Comparison of ENCODE assay signal across 10 cellular contexts in the genomic region with DNA sequence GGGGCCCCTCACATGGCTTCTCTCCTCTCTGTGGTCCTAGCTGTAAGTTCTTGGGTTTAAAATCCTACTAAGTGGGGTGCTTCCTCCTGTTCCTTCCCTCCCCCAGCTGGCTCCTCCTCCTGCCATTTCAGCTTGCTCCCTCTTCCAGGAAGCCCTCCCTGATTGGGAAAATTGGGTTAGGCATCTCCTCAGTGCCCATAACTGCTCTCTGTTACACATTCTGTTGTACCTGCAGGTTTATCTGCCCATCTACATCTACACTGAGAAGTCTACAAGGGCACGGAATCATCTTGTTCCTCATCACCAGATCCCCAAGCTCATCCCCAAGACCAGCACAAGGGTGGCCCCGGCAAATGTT. TPM values are rescaled to one million over a fixed set of nuclear protein-coding genes. Genes with fewer than 3 reads are reported as not detected.
DNase-seq lines count a peak whose midpoint lies in the region; ATAC-seq and TF ChIP-seq lines count a peak whose summit lies in the region.
"Had no signal": no experiment of that assay in that cellular context is flagged by ENCODE, and none has a peak within 500 bp of the region (broad histone marks: within the 10 kb centered on the region; RNA-seq: fewer than 3 reads in every experiment).

No MANE protein-coding gene starts in this region.

- WGBS in upper lobe of left lung, 2 donors = 82 to 96% methylated on average over 2 of the region's 2 CpGs

- peak overlapping the region; percentile 85 to 99 (median 93) for H3K4me2 ChIP-seq in BLaER1 treated with 17β-estradiol and CSF1 and Interleukin-3, amounts not matched to agents 10 nM and 100 nM
- peak overlapping the region; percentile 91 for H3K4me2 ChIP-seq in osteoblast (ENCODE audit: insufficient read depth, low read length)

- TF ChIP-seq POLR2A in upper lobe of left lung (IDR thresholded peaks at IDR 0.05) = no peak

- peak overlapping the region in 3 of 10 experiments; percentile 26 to 49 (median 35); a peak in 5 of 20 replicates for H3K4me3 ChIP-seq in BLaER1 treated with 17β-estradiol and CSF1 and Interleukin-3, amounts not matched to agents 10 nM and 100 nM
- H3K4me3 ChIP-seq in GM12875 (ENCODE audit: low read depth, low read length) (peak overlapping the region; percentile 98), osteoblast (ENCODE audit: insufficient read depth, low read length) (peak overlapping the region; percentile 91), upper lobe of left lung (no peak overlapping the region)

- H3K27ac ChIP-seq in BLaER1 treated with 17β-estradiol and CSF1 and Interleukin-3, amounts not matched to agents 10 nM and 100 nM = peak overlapping the region; percentile 5 to 76 (median 65); a peak in 10 of 22 replicates
- H3K27ac ChIP-seq in angular gyrus (ENCODE audit: low read depth, low read length) (peak overlapping the region; percentile 91), osteoblast (ENCODE audit: low read depth, low read length) (peak overlapping the region; percentile 59), upper lobe of left lung (no peak overlapping the region)

- peaks cover 74 to 88% (median 82%) of the 10 kb centered on the region in 10 experiments for H3K4me1 ChIP-seq in BLaER1 treated with 17β-estradiol and CSF1 and Interleukin-3, amounts not matched to agents 10 nM and 100 nM
- H3K4me1 ChIP-seq in osteoblast (ENCODE audit: insufficient read depth, low read length) (peaks cover 65% of the 10 kb centered on the region), upper lobe of left lung (peaks cover 17 to 25% (median 23%) of the 10 kb centered on the region in 4 donors)

- no peak for TF ChIP-seq EP300 in upper lobe of left lung (IDR thresholded peaks at IDR 0.05)

- ATAC-seq in upper lobe of left lung (ENCODE audit: low FRiP score in 2 of 2) (no peak), HG02938 (IDR thresholded peaks at IDR 0.05; ENCODE audit: unreplicated experiment) (no peak)

- peaks cover 15 to 37% (median 31%) of the 10 kb centered on the region in 11 experiments for H3K27me3 ChIP-seq in BLaER1 treated with 17β-estradiol and CSF1 and Interleukin-3, amounts not matched to agents 10 nM and 100 nM
- H3K27me3 ChIP-seq in osteoblast (ENCODE audit: insufficient read depth, low read length) (no peaks in the 10 kb centered on the region), upper lobe of left lung (peaks cover 0 to 14% (median 6%) of the 10 kb centered on the region in 4 donors)

- H4K20me1 ChIP-seq in BLaER1 treated with 17β-estradiol and CSF1 and Interleukin-3, amounts not matched to agents 10 nM and 100 nM = peaks cover 0 to 67% (median 23%) of the 10 kb centered on the region in 11 experiments; a peak in 15 of 22 replicates
- peaks cover 71% of the 10 kb centered on the region for H4K20me1 ChIP-seq in osteoblast (ENCODE audit: insufficient read depth, low read length)

- no peaks in the 10 kb centered on the region for H3K36me3 ChIP-seq in BLaER1 treated with 17β-estradiol and CSF1 and Interleukin-3, amounts not matched to agents 10 nM and 100 nM
- H3K36me3 ChIP-seq in osteoblast (ENCODE audit: insufficient read depth, low read length) (peaks cover 17% of the 10 kb centered on the region), upper lobe of left lung (no peaks in the 10 kb centered on the region)

- H3K79me2 ChIP-seq in osteoblast (ENCODE audit: insufficient read depth, low read length) = peaks cover 99% of the 10 kb centered on the region

- no peak overlapping the region for H2AFZ ChIP-seq in osteoblast (ENCODE audit: low read length)

- TF ChIP-seq CTCF in GM12875 (IDR thresholded peaks at IDR 0.05; ENCODE audit: borderline replicate concordance, insufficient read depth, low read depth, low read length) (no peak), osteoblast (IDR thresholded peaks at IDR 0.05; ENCODE audit: extremely low read depth, low read depth, low read length) (no peak), upper lobe of left lung (IDR thresholded peaks at IDR 0.05) (no peak)

- H3K9me3 ChIP-seq in BLaER1 treated with 17β-estradiol and CSF1 and Interleukin-3, amounts not matched to agents 10 nM and 100 nM (replicated peaks in 1 of 11) = no peaks in the 10 kb centered on the region
- H3K9me3 ChIP-seq in osteoblast (ENCODE audit: low read depth, low read length) = no peaks in the 10 kb centered on the region
- H3K9me3 ChIP-seq in upper lobe of left lung = no peaks in the 10 kb centered on the region

- peak overlapping the region in 6 of 11 experiments; percentile 54 to 74 (median 64); a peak in 9 of 22 replicates for H3K9ac ChIP-seq in BLaER1 treated with 17β-estradiol and CSF1 and Interleukin-3, amounts not matched to agents 10 nM and 100 nM

- no peak for DNase-seq in osteoblast (ENCODE audit: insufficient read length, low spot score, missing footprints)
- DNase-seq in DMS79 treated with DMSO at 0.1 percent for 48 hours (lab: John Stamatoyannopoulos, UW) = no peak
- no peak for DNase-seq in upper lobe of left lung
- DNase-seq: central memory CD4-positive, alpha-beta T cell; NCI-H1417 treated with DMSO at 0.1 percent for 48 hours; NCI-H446 had no signal

RNA-seq across cellular contexts. Expression of gene SEMA7A, which starts 4.0 kb away (rescaled TPM):
- total RNA-seq in osteoblast (30.4 and 36.2 TPM in 2 replicates), upper lobe of left lung (1 to 10 TPM; 1.0 to 9.1 (median 5.3) TPM)

RNA-seq across cellular contexts. Expression of gene UBL7, which starts 31.2 kb away (rescaled TPM):
- 39.8 and 41.3 TPM in 2 replicates for total RNA-seq in osteoblast
- total RNA-seq in upper lobe of left lung = 10 to 100 TPM; 22.0 to 53.1 (median 48.6) TPM

Comparison
In these comparisons a context has a peak if more than half of its experiments do, and no peak if none do; other contexts are left out.
1. H3K27ac ChIP-seq: peak in BLaER1 treated with 17β-estradiol and CSF1 and Interleukin-3, amounts not matched to agents 10 nM and 100 nM (11 of 11), angular gyrus (single experiment) and osteoblast (single experiment); none in upper lobe of left lung (0 of 4).
2. H3K4me3 ChIP-seq: peak in GM12875 (single experiment) and osteoblast (single experiment); none in upper lobe of left lung (0 of 4).